ENCODE assay signal across 8 cellular contexts in the genomic region with DNA sequence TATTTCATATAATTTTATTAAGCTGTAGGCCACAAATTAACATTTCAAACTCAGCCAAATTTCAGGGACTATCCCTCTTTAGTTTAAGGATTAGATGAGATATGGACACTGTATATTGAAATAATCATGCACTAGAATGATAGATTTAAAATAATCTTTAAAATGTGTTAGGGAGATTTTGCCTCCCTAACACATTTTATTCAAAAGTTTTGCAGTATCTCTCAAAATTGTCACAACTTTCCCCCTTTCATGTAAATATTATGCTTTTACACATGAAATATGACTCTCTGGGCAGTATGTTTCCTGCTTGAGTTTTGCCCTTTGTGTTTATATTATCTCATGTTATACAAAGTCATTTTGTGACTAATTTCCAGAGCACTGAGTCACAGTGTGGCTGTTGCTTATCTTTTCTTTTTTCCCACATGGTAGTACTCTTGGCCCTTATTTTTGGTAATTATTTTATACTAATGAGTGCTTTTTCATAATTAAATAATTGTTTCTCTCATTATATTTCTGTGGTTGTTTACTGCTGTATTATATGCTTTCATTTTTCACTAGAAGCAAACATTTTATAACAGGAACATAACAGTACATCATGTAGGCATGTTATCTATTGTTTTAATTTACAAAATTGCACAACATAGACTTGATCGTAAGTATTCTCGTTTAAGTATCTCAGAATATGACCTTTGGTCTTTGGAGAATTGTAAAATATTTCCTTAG. TPM values are rescaled to one million over a fixed set of nuclear protein-coding genes. Genes with fewer than 3 reads are reported as not detected.
DNase-seq lines count a peak whose midpoint lies in the region; ATAC-seq lines count a peak whose summit lies in the region.

No MANE protein-coding gene starts in this region.

- H3K36me3 ChIP-seq in SJSA1 = peaks cover 22% of the 10 kb centered on the region

- H3K4me1 ChIP-seq in SJSA1 (replicated peaks) = peaks cover 35% of the 10 kb centered on the region

- H3K4me1 Mint-ChIP-seq in effector memory CD8-positive, alpha-beta T cell (ENCODE audit: low read depth in 2 of 2) = no peaks in the 10 kb centered on the region

- no peaks in the 10 kb centered on the region for H3K9me3 ChIP-seq in SJSA1 (replicated peaks)

- no peak overlapping the region for H3K4me3 Mint-ChIP-seq in effector memory CD8-positive, alpha-beta T cell

- peaks cover 0 to 4% of the 10 kb centered on the region in 2 donors for H3K9me3 Mint-ChIP-seq in effector memory CD8-positive, alpha-beta T cell

- peak overlapping the region; percentile 98 for H3K27ac ChIP-seq in SJSA1

- ATAC-seq in GM21786 (IDR thresholded peaks at IDR 0.05; ENCODE audit: unreplicated experiment) = peak; percentile 68
- ATAC-seq in stimulated activated naive CD8-positive, alpha-beta T cell treated with anti-CD3 and anti-CD28 coated beads, Interleukin-15, Interleukin-2, amounts not matched to agents 100 U/mL and 50 U/mL, for 24 hours = peak; percentile 65
- no peak for ATAC-seq in effector memory CD8-positive, alpha-beta T cell (replicated peaks)

- H3K27ac Mint-ChIP-seq in effector memory CD8-positive, alpha-beta T cell = no peak overlapping the region

- peak overlapping the region; percentile 50 for H3K4me3 ChIP-seq in SJSA1

- H3K27me3 ChIP-seq in SJSA1 (replicated peaks) = no peaks in the 10 kb centered on the region

- H3K27me3 Mint-ChIP-seq in effector memory CD8-positive, alpha-beta T cell = no peaks in the 10 kb centered on the region

- DNase-seq in SJSA1 (ENCODE audit: low read depth in 1 of 2, low spot score in 2 of 2) (peak in 1 of 2 experiments; percentile 80), glomerular visceral epithelial cell (ENCODE audit: extremely low spot score) (peak; percentile 56), HK-2 (ENCODE audit: unreplicated experiment) (no peak), NOMO-1 treated with dmso at 0.1 percent for 144 hours (lab: John Stamatoyannopoulos, UW; ENCODE audit: unreplicated experiment) (no peak), NCI-H1105 (lab: John Stamatoyannopoulos, UW) (no peak)
- DNase-seq in stimulated activated naive CD8-positive, alpha-beta T cell treated with anti-CD3 and anti-CD28 coated beads, Interleukin-15, Interleukin-2, amounts not matched to agents 100 U/mL and 50 U/mL, for 24 hours = no peak
- DNase-seq in effector memory CD8-positive, alpha-beta T cell = no peak

- H3K36me3 Mint-ChIP-seq in effector memory CD8-positive, alpha-beta T cell (ENCODE audit: insufficient read depth) = no peaks in the 10 kb centered on the region

RNA-seq across cellular contexts. Expression of a gene that starts 1.1 kb away (rescaled TPM):
- 82.1 and 133 TPM in 2 replicates for total RNA-seq in SJSA1 (2014; rRNA removed; shearing (Covaris generic))
